ENCODE assay signal across 17 cellular contexts in the genomic region with DNA sequence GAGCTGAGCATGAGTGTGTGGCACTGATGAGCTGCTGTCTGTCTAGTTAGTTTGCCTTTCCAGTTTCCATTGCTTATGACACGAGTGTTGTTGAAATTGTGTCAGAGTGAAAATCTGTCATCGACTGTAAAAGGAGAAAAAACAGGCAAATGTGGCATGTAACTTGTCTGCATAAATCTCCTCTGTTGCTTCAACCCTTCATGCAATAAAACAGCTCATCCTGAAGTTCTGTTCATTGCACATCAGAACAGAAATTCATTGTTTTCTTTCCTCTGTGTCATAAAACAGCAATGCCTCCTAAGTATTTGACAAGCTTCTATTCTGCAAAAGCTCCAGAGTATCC.
DNase-seq lines count a peak whose midpoint lies in the region; ATAC-seq, FAIRE-seq and TF ChIP-seq lines count a peak whose summit lies in the region.
"Had no signal": no experiment of that assay in that cellular context is flagged by ENCODE, and none has a peak within 500 bp of the region (broad histone marks: within the 10 kb centered on the region; RNA-seq: fewer than 3 reads in every experiment).

No MANE protein-coding gene starts in this region.

- dilution Hi-C loops in mammary epithelial cell (cut with HindIII; ENCODE audit: low sequenced_read_pairs), result no loop called here

- peak; percentile 24 for DNase-seq in mammary epithelial cell
- no peak for DNase-seq in MCF 10A (ENCODE audit: unreplicated experiment)
- DNase-seq in fibroblast of mammary gland (ENCODE audit: low read depth), result peak; percentile 66
- DNase-seq in osteoblast (ENCODE audit: insufficient read length, low spot score, missing footprints), result peak; percentile 6
- no peak for DNase-seq in lower lobe of right lung
- DNase-seq in GM19239 (ENCODE audit: insufficient read length, low spot score), result no peak
- no peak for DNase-seq in glomerular visceral epithelial cell (ENCODE audit: extremely low spot score)
- DNase-seq: 8988T, COR-L47, GOT3, NCI-H1930, NCI-H2171, NCI-H82 had no signal

- H3K36me3 ChIP-seq in mammary epithelial cell (ENCODE audit: insufficient read depth, low read length) (no peaks in the 10 kb centered on the region), osteoblast (ENCODE audit: insufficient read depth, low read length) (no peaks in the 10 kb centered on the region), lower lobe of right lung (no peaks in the 10 kb centered on the region)

- H3K4me3 Mint-ChIP-seq in MCF 10A (ENCODE audit: unreplicated experiment), result no peak overlapping the region

- no peak overlapping the region for H3K27ac Mint-ChIP-seq in MCF 10A (ENCODE audit: low read depth, unreplicated experiment)

- no peak for ATAC-seq in lower lobe of right lung
- ATAC-seq in HG03520 (IDR thresholded peaks at IDR 0.05; ENCODE audit: unreplicated experiment), result no peak

- H3K4me1 ChIP-seq in mammary epithelial cell (ENCODE audit: insufficient read depth, low read length) (no peaks in the 10 kb centered on the region), osteoblast (ENCODE audit: insufficient read depth, low read length) (peaks cover 21% of the 10 kb centered on the region), lower lobe of right lung (peaks cover 8% of the 10 kb centered on the region)

- no peaks in the 10 kb centered on the region for H3K79me2 ChIP-seq in mammary epithelial cell (ENCODE audit: insufficient read depth, low read length)
- no peaks in the 10 kb centered on the region for H3K79me2 ChIP-seq in osteoblast (ENCODE audit: insufficient read depth, low read length)

- H4K20me1 ChIP-seq in mammary epithelial cell (ENCODE audit: insufficient read depth, low read length) (no peaks in the 10 kb centered on the region), osteoblast (ENCODE audit: insufficient read depth, low read length) (no peaks in the 10 kb centered on the region)

- no peaks in the 10 kb centered on the region for H3K27me3 Mint-ChIP-seq in MCF 10A (ENCODE audit: insufficient read depth, unreplicated experiment)

- H3K27ac ChIP-seq in mammary epithelial cell (ENCODE audit: insufficient read depth, low read depth, low read length), result no peak overlapping the region
- peak overlapping the region; percentile 4 for H3K27ac ChIP-seq in osteoblast (ENCODE audit: low read depth, low read length)
- H3K27ac ChIP-seq in lower lobe of right lung, result no peak overlapping the region
- H3K27ac ChIP-seq: C4-2B, KMS-11 had no signal

- intact Hi-C loops in mammary epithelial cell (cut with micrococcal nuclease) (no loop called here), MCF 10A (cut with micrococcal nuclease) (no loop called here), lower lobe of right lung (cut with DNase I) (no loop called here)

- H3K4me3 ChIP-seq in mammary epithelial cell (replicated peaks in 1 of 3; ENCODE audit: insufficient read depth in 1 of 3, low read depth in 2 of 3, low read length in 3 of 3), result no peak overlapping the region
- no peak overlapping the region for H3K4me3 ChIP-seq in fibroblast of mammary gland (ENCODE audit: control insufficient read depth, low read depth, low read length)
- H3K4me3 ChIP-seq in osteoblast (ENCODE audit: insufficient read depth, low read length), result no peak overlapping the region
- H3K4me3 ChIP-seq in lower lobe of right lung, result no peak overlapping the region

- in situ Hi-C loops in mammary epithelial cell (cut with MboI; ENCODE audit: low sequenced_read_pairs in 2 of 2), result no loop called here

- H3K27me3 ChIP-seq in mammary epithelial cell (ENCODE audit: insufficient read depth, low read length) (no peaks in the 10 kb centered on the region), osteoblast (ENCODE audit: insufficient read depth, low read length) (no peaks in the 10 kb centered on the region), lower lobe of right lung (ENCODE audit: low read depth) (no peaks in the 10 kb centered on the region)

- 55% methylated on average over 2 of the region's 2 CpGs for WGBS in mammary epithelial cell (ENCODE audit: low coverage, missing lambda C conversion rate)

- H2AFZ ChIP-seq in mammary epithelial cell (ENCODE audit: low read depth, low read length) (no peak overlapping the region), osteoblast (ENCODE audit: low read length) (no peak overlapping the region)

- no peak overlapping the region for H3K9ac ChIP-seq in mammary epithelial cell (ENCODE audit: insufficient read depth, low read length)
- H3K9ac ChIP-seq: KMS-11 had no signal

- CTCF ChIA-PET in mammary epithelial cell (lab: Charles Lee; ENCODE audit: low non-redundant PET) (no interaction called here), MCF 10A (lab: Yijun Ruan, JAX) (interaction anchor here (0.5 kb wide), 1 partner anchor 286 kb away, joined by 3 read pairs; no protein-coding TSS in a partner anchor)

- H3K4me1 Mint-ChIP-seq in MCF 10A (ENCODE audit: insufficient read depth, unreplicated experiment), result peaks cover 24% of the 10 kb centered on the region

- peaks cover 8% of the 10 kb centered on the region for H3K9me3 Mint-ChIP-seq in MCF 10A (ENCODE audit: unreplicated experiment)

- H3K4me2 ChIP-seq in mammary epithelial cell (ENCODE audit: insufficient read depth, low read depth, low read length) (no peak overlapping the region), osteoblast (ENCODE audit: insufficient read depth, low read length) (no peak overlapping the region)
- H3K4me2 ChIP-seq: KMS-11 had no signal

- POLR2A ChIA-PET in MCF 10A (lab: Yijun Ruan, JAX), result interaction anchor here (1.2 to 1.9 kb wide), 2 partner anchors 11 to 27 kb away, joined by 4 read pairs; no protein-coding TSS in a partner anchor

- TF ChIP-seq CTCF in mammary epithelial cell (conservative IDR thresholded peaks at IDR 0.05 in 1 of 2, IDR thresholded peaks at IDR 0.05 in 1 of 2; ENCODE audit: extremely low read depth in 1 of 2, insufficient read depth in 1 of 2, low read depth in 1 of 2, low read length in 2 of 2) (no peak), MCF 10A (IDR thresholded peaks at IDR 0.05; ENCODE audit: unreplicated experiment) (no peak), fibroblast of mammary gland (conservative IDR thresholded peaks at IDR 0.05; ENCODE audit: control insufficient read depth, insufficient read depth, low read depth, low read length) (no peak), osteoblast (IDR thresholded peaks at IDR 0.05; ENCODE audit: extremely low read depth, low read depth, low read length) (no peak), lower lobe of right lung (IDR thresholded peaks at IDR 0.05) (no peak)

- H3K9me3 ChIP-seq in mammary epithelial cell (replicated peaks; ENCODE audit: insufficient read depth, low read length) (no peaks in the 10 kb centered on the region), osteoblast (ENCODE audit: low read depth, low read length) (no peaks in the 10 kb centered on the region), lower lobe of right lung (no peaks in the 10 kb centered on the region)

- BruUV-seq in mammary epithelial cell (replicated peaks; lab: Mats Ljungman, UMichigan) (no TSS peak), MCF 10A (replicated peaks; lab: Mats Ljungman, UMichigan) (no TSS peak)

- no peak for FAIRE-seq in GM19239 (lab: Jason Lieb, UNC)
- FAIRE-seq: GM12891 had no signal

- peaks cover 13% of the 10 kb centered on the region for H3K36me3 Mint-ChIP-seq in MCF 10A (ENCODE audit: insufficient read depth, unreplicated experiment)

Comparison
In these comparisons a context has a peak if more than half of its experiments do, and no peak if none do; other contexts are left out.
1. DNase-seq: peak in mammary epithelial cell (single experiment), fibroblast of mammary gland (single experiment) and osteoblast (single experiment); none in MCF 10A (single experiment), lower lobe of right lung (single experiment), GM19239 (single experiment) and glomerular visceral epithelial cell (single experiment).